Comparison of ENCODE assay signal across 9 cellular contexts in genomic region chr4:87108142-87108546, GRCh38.
A peak's percentile ranks its signal among the peaks of the same experiment; 100 is the strongest.
DNase-seq lines count a peak whose midpoint lies in the region; ATAC-seq and TF ChIP-seq lines count a peak whose summit lies in the region.
"Had no signal": no experiment of that assay in that cellular context is flagged by ENCODE, and none has a peak within 500 bp of the region (broad histone marks: within the 10 kb centered on the region; RNA-seq: fewer than 3 reads in every experiment).

No MANE protein-coding gene starts in this region.

- peaks cover 0 to 37% of the 10 kb centered on the region in 2 donors for H3K36me3 ChIP-seq in psoas muscle (ENCODE audit: insufficient read depth in 1 of 2, low read depth in 1 of 2)

- H3K27ac ChIP-seq in RWPE1, result peak overlapping the region; percentile 74
- peak overlapping the region; percentile 86 for H3K27ac ChIP-seq in psoas muscle

- H3K4me3 ChIP-seq in fibroblast of mammary gland (ENCODE audit: control insufficient read depth, low read depth, low read length) (peak overlapping the region; percentile 9), psoas muscle (peak overlapping the region; percentile 51)

- intact Hi-C loops in psoas muscle (cut with DNase I), result loop anchor here (1.0 to 5.0 kb wide), 2 partner anchors 101 to 181 kb away; no protein-coding TSS in a partner anchor

- no peaks in the 10 kb centered on the region for H3K9me3 ChIP-seq in psoas muscle

- DNase-seq in EH (ENCODE audit: low read depth) (peak; percentile 88), RWPE1 (ENCODE audit: low spot score) (peak; percentile 67), fibroblast of mammary gland (ENCODE audit: low read depth) (peak; percentile 95), psoas muscle (peak; percentile 53 to 80), NOMO-1 treated with dmso at 0.1 percent for 144 hours (lab: John Stamatoyannopoulos, UW; ENCODE audit: unreplicated experiment) (no peak), NCI-H1048 (lab: John Stamatoyannopoulos, UW) (no peak)
- DNase-seq: NCI-H146 had no signal

- no peaks in the 10 kb centered on the region for H3K27me3 ChIP-seq in psoas muscle (ENCODE audit: insufficient read depth in 3 of 3, low read length in 2 of 3)

- H3K4me1 ChIP-seq in psoas muscle, result peaks cover 68% of the 10 kb centered on the region

- peak; percentile 97 to 99 (median 98) for ATAC-seq in psoas muscle
- ATAC-seq in HG02938 (IDR thresholded peaks at IDR 0.05; ENCODE audit: unreplicated experiment), result no peak
- no peak for ATAC-seq in GM19395 (IDR thresholded peaks at IDR 0.05; ENCODE audit: unreplicated experiment)

- WGBS in psoas muscle, 3 donors, result 9 to 25% (median 21%) methylated on average over 5 of the region's 5 CpGs

- POLR2A ChIA-PET in RWPE1 (lab: Yijun Ruan, JAX; ENCODE audit: low non-redundant PET), result no interaction called here

- CTCF ChIA-PET in RWPE1 (lab: Yijun Ruan, JAX), result no interaction called here

- no peak for TF ChIP-seq CTCF in RWPE1 (conservative IDR thresholded peaks at IDR 0.05; ENCODE audit: low read depth)
- TF ChIP-seq CTCF in fibroblast of mammary gland (conservative IDR thresholded peaks at IDR 0.05; ENCODE audit: control insufficient read depth, insufficient read depth, low read depth, low read length), result peak; percentile 11
- TF ChIP-seq CTCF in psoas muscle (IDR thresholded peaks at IDR 0.05), result no peak

Comparison
In these comparisons a context has a peak if more than half of its experiments do, and no peak if none do; other contexts are left out.
1. DNase-seq: peak in EH (single experiment), RWPE1 (single experiment), fibroblast of mammary gland (single experiment) and psoas muscle (2 of 2); none in NOMO-1 treated with dmso at 0.1 percent for 144 hours (single experiment) and NCI-H1048 (single experiment).
2. ATAC-seq: peak in psoas muscle (4 of 4); none in HG02938 (single experiment) and GM19395 (single experiment).